In the genomic region with DNA sequence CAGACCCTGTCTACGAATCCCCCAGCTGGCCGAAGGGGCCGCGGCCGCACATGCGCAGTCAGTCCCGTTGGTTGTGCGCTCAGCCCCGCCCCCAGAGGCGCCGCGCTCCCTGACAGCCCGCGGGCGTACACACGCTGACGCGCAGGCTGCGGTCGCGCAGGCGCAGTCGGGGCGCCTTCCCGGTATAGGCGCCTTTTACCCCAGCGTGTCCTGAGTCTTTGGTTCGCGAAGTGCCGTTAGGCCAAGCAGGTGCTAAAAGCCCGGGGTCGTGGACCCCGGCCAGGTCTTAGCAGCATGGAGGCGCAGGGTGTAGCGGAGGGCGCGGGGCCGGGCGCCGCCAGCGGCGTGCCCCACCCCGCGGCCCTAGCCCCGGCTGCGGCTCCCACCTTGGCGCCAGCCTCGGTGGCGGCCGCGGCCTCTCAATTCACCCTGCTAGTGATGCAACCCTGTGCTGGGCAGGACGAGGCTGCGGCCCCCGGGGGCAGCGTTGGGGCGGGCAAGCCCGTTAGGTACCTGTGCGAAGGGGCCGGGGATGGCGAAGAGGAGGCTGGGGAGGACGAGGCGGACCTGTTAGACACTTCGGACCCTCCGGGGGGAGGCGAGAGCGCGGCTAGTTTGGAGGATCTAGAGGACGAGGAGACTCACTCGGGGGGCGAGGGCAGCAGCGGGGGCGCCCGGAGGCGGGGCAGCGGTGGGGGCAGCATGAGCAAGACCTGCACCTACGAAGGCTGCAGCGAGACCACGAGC, we compare ENCODE assay signal across 1 cellular context.
TF ChIP-seq lines count a peak whose summit lies in the region.

A gene with protein sequence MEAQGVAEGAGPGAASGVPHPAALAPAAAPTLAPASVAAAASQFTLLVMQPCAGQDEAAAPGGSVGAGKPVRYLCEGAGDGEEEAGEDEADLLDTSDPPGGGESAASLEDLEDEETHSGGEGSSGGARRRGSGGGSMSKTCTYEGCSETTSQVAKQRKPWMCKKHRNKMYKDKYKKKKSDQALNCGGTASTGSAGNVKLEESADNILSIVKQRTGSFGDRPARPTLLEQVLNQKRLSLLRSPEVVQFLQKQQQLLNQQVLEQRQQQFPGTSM (plus strand): TSS at position 159 of the 747 bp plus-strand sequence. CDS start 136 bp downstream, at position 295.

TF ChIP-seq in GM12878, 131 proteins besides CTCF, POLR2A, EP300 and RAD21 (continued from another document and continues in another):
- no peak for TF ChIP-seq E4F1 (IDR thresholded peaks at IDR 0.05; ENCODE audit: borderline replicate concordance, partially characterized antibody)
- TF ChIP-seq ZNF217 (IDR thresholded peaks at IDR 0.05), result 0 out of 2 replicates have a peak, but pooled peaks have one; percentile 40
- TF ChIP-seq STAT3 (IDR thresholded peaks at IDR 0.05; ENCODE audit: low read depth, low read length), result no peak
- no peak for TF ChIP-seq TBL1XR1 (IDR thresholded peaks at IDR 0.05; ENCODE audit: low read depth, low read length)
- no peak for TF ChIP-seq YBX1 (IDR thresholded peaks at IDR 0.05)
- TF ChIP-seq KAT2A (conservative IDR thresholded peaks at IDR 0.05; ENCODE audit: control insufficient read depth, low read depth, low read length), result no peak
- no peak for TF ChIP-seq RFX5 (IDR thresholded peaks at IDR 0.05; ENCODE audit: low read depth, low read length)
- TF ChIP-seq, protein P1, sequence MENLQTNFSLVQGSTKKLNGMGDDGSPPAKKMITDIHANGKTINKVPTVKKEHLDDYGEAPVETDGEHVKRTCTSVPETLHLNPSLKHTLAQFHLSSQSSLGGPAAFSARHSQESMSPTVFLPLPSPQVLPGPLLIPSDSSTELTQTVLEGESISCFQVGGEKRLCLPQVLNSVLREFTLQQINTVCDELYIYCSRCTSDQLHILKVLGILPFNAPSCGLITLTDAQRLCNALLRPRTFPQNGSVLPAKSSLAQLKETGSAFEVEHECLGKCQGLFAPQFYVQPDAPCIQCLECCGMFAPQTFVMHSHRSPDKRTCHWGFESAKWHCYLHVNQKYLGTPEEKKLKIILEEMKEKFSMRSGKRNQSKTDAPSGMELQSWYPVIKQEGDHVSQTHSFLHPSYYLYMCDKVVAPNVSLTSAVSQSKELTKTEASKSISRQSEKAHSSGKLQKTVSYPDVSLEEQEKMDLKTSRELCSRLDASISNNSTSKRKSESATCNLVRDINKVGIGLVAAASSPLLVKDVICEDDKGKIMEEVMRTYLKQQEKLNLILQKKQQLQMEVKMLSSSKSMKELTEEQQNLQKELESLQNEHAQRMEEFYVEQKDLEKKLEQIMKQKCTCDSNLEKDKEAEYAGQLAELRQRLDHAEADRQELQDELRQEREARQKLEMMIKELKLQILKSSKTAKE (IDR thresholded peaks at IDR 0.05; ENCODE audit: low read depth, poor library complexity, severe bottlenecking), result no peak
- TF ChIP-seq KDM1A (IDR thresholded peaks at IDR 0.05; ENCODE audit: borderline replicate concordance), result no peak
- TF ChIP-seq ZSCAN29 (IDR thresholded peaks at IDR 0.05), result no peak
- TF ChIP-seq, protein P2, sequence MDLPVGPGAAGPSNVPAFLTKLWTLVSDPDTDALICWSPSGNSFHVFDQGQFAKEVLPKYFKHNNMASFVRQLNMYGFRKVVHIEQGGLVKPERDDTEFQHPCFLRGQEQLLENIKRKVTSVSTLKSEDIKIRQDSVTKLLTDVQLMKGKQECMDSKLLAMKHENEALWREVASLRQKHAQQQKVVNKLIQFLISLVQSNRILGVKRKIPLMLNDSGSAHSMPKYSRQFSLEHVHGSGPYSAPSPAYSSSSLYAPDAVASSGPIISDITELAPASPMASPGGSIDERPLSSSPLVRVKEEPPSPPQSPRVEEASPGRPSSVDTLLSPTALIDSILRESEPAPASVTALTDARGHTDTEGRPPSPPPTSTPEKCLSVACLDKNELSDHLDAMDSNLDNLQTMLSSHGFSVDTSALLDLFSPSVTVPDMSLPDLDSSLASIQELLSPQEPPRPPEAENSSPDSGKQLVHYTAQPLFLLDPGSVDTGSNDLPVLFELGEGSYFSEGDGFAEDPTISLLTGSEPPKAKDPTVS (IDR thresholded peaks at IDR 0.05; ENCODE audit: low read depth, low read length), result no peak
- 0 out of 2 replicates have a peak, but pooled peaks have one; percentile 38 for TF ChIP-seq CBFB (IDR thresholded peaks at IDR 0.05; ENCODE audit: low read depth)
- no peak for TF ChIP-seq BMI1 (IDR thresholded peaks at IDR 0.05; ENCODE audit: borderline replicate concordance)
- TF ChIP-seq TCF3 (IDR thresholded peaks at IDR 0.05; ENCODE audit: borderline replicate concordance, insufficient read depth, low read depth, low read length), result 0 out of 2 replicates have a peak, but pooled peaks have one; percentile 14
- TF ChIP-seq, protein P3, sequence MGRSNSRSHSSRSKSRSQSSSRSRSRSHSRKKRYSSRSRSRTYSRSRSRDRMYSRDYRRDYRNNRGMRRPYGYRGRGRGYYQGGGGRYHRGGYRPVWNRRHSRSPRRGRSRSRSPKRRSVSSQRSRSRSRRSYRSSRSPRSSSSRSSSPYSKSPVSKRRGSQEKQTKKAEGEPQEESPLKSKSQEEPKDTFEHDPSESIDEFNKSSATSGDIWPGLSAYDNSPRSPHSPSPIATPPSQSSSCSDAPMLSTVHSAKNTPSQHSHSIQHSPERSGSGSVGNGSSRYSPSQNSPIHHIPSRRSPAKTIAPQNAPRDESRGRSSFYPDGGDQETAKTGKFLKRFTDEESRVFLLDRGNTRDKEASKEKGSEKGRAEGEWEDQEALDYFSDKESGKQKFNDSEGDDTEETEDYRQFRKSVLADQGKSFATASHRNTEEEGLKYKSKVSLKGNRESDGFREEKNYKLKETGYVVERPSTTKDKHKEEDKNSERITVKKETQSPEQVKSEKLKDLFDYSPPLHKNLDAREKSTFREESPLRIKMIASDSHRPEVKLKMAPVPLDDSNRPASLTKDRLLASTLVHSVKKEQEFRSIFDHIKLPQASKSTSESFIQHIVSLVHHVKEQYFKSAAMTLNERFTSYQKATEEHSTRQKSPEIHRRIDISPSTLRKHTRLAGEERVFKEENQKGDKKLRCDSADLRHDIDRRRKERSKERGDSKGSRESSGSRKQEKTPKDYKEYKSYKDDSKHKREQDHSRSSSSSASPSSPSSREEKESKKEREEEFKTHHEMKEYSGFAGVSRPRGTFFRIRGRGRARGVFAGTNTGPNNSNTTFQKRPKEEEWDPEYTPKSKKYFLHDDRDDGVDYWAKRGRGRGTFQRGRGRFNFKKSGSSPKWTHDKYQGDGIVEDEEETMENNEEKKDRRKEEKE (IDR thresholded peaks at IDR 0.05), result no peak
- peak; percentile 55; the same call in 1 of the 2 replicates for TF ChIP-seq POLR2AphosphoS5 (IDR thresholded peaks at IDR 0.05; ENCODE audit: low read length)
- TF ChIP-seq, protein P4, sequence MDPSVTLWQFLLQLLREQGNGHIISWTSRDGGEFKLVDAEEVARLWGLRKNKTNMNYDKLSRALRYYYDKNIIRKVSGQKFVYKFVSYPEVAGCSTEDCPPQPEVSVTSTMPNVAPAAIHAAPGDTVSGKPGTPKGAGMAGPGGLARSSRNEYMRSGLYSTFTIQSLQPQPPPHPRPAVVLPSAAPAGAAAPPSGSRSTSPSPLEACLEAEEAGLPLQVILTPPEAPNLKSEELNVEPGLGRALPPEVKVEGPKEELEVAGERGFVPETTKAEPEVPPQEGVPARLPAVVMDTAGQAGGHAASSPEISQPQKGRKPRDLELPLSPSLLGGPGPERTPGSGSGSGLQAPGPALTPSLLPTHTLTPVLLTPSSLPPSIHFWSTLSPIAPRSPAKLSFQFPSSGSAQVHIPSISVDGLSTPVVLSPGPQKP (IDR thresholded peaks at IDR 0.05; ENCODE audit: low read depth, low read length), result no peak
- TF ChIP-seq RAD51 (IDR thresholded peaks at IDR 0.05), result no peak
- no peak for TF ChIP-seq RBBP5 (conservative IDR thresholded peaks at IDR 0.05)
- no peak; the same call in 1 of the 2 replicates for TF ChIP-seq CREM (IDR thresholded peaks at IDR 0.05; ENCODE audit: low read depth)
- no peak for TF ChIP-seq USF1 (IDR thresholded peaks at IDR 0.05; ENCODE audit: borderline replicate concordance, extremely low read length, insufficient read depth, low read depth, low read length)
- no peak; the same call in 1 of the 2 replicates for TF ChIP-seq MXI1 (IDR thresholded peaks at IDR 0.05; ENCODE audit: low read depth, low read length)
- TF ChIP-seq ZNF207 (IDR thresholded peaks at IDR 0.05; ENCODE audit: borderline replicate concordance), result no peak
- TF ChIP-seq NRF1 (conservative IDR thresholded peaks at IDR 0.05; ENCODE audit: low read depth, low read length), result peak; percentile 71
- TF ChIP-seq ZBTB33 (IDR thresholded peaks at IDR 0.05), result no peak
- TF ChIP-seq REST (IDR thresholded peaks at IDR 0.05; ENCODE audit: low read depth, low read length), result no peak
- no peak for TF ChIP-seq ZBTB4 (CRISPR knock-in tag; IDR thresholded peaks at IDR 0.05)
- 0 out of 2 replicates have a peak, but pooled peaks have one; percentile 53 for TF ChIP-seq ASH2L (IDR thresholded peaks at IDR 0.05; ENCODE audit: borderline replicate concordance, low read depth)
- TF ChIP-seq BACH1 (IDR thresholded peaks at IDR 0.05; ENCODE audit: borderline replicate concordance), result 0 out of 2 replicates have a peak, but pooled peaks have one; percentile 35
